17 cellular contexts compared by ENCODE assay signal in the genomic region with DNA sequence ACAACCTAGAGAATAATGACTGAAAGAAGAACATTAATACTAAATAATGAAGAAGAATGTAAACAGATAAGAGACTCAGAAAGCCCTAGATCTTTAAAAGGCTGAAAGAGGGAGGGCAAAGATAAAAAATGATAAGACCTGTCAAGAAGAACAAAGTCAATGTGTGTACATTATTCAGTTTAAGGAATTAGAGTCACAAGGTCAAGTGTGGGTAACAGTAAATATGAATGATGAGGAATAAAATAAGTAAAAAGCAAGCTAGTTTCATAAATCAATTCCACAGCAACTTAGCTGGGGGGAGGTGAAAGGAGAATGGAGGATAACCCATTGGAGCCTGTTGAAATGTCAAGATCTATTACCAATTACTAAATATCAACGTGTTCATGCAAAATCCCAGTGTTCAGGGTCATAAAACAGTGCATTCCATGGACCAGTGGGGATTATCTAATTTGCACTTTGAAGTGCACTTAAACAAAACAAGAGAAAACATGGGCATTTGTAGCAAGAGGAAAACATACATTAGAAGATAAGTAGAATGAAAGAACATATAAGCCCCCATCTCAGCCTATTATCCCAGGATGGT.
DNase-seq lines count a peak whose midpoint lies in the region; ATAC-seq, FAIRE-seq and TF ChIP-seq lines count a peak whose summit lies in the region.
"Had no signal": no experiment of that assay in that cellular context is flagged by ENCODE, and none has a peak within 500 bp of the region (broad histone marks: within the 10 kb centered on the region; RNA-seq: fewer than 3 reads in every experiment).

No MANE protein-coding gene starts in this region.

- H3K27ac ChIP-seq in ACC112 (ENCODE audit: low read depth, low read length) (peak overlapping the region; percentile 34; the same call in 1 of the 2 replicates), PC-3 (ENCODE audit: low read length) (peak overlapping the region; percentile 33), osteoblast (ENCODE audit: low read depth, low read length) (peak overlapping the region; percentile 13), MM.1S (ENCODE audit: low read length) (no peak overlapping the region)
- H3K27ac ChIP-seq: HL-60, PC-9, SK-N-MC had no signal

- H3K4me1 ChIP-seq in ACC112 (ENCODE audit: control insufficient read depth, insufficient read depth, low read length, unreplicated experiment) (peaks cover 48% of the 10 kb centered on the region), PC-3 (ENCODE audit: insufficient read depth, low read length) (peaks cover 13% of the 10 kb centered on the region), osteoblast (ENCODE audit: insufficient read depth, low read length) (peaks cover 16% of the 10 kb centered on the region), MM.1S (ENCODE audit: low read length) (no peaks in the 10 kb centered on the region)

- POLR2A ChIA-PET in PC-3 (lab: Charles Lee; ENCODE audit: unreplicated experiment): no interaction called here

- H2AFZ ChIP-seq in ACC112 (ENCODE audit: low read length, unreplicated experiment) (no peak overlapping the region), PC-3 (ENCODE audit: low read length) (no peak overlapping the region), osteoblast (ENCODE audit: low read length) (no peak overlapping the region), MM.1S (ENCODE audit: low read length) (no peak overlapping the region)
- H2AFZ ChIP-seq: PC-9 had no signal

- H3K36me3 ChIP-seq in ACC112 (ENCODE audit: insufficient read depth, low read length): no peaks in the 10 kb centered on the region
- H3K36me3 ChIP-seq in PC-3 (ENCODE audit: low read depth, low read length): no peaks in the 10 kb centered on the region
- no peaks in the 10 kb centered on the region for H3K36me3 ChIP-seq in osteoblast (ENCODE audit: insufficient read depth, low read length)
- no peaks in the 10 kb centered on the region for H3K36me3 ChIP-seq in MM.1S (replicated peaks; ENCODE audit: insufficient read depth, low read length)

- no peak overlapping the region for H3K9ac ChIP-seq in PC-3 (ENCODE audit: low read length)
- H3K9ac ChIP-seq in MM.1S (ENCODE audit: low read length): no peak overlapping the region

- H3K4me3 ChIP-seq in ACC112 (ENCODE audit: low read depth, low read length): no peak overlapping the region
- no peak overlapping the region for H3K4me3 ChIP-seq in PC-3 (ENCODE audit: low read length)
- H3K4me3 ChIP-seq in fibroblast of mammary gland (ENCODE audit: control insufficient read depth, low read depth, low read length): no peak overlapping the region
- no peak overlapping the region for H3K4me3 ChIP-seq in osteoblast (ENCODE audit: insufficient read depth, low read length)
- no peak overlapping the region for H3K4me3 ChIP-seq in MM.1S (ENCODE audit: low read length)
- H3K4me3 ChIP-seq: PC-9, SK-N-MC had no signal

- H3F3A ChIP-seq in PC-3 (ENCODE audit: low read length, unreplicated experiment): no peaks in the 10 kb centered on the region
- H3F3A ChIP-seq in MM.1S (ENCODE audit: insufficient read depth, low read length): no peaks in the 10 kb centered on the region

- TF ChIP-seq CTCF in PC-3 (conservative IDR thresholded peaks at IDR 0.05; ENCODE audit: low read depth, low read length) (no peak), fibroblast of mammary gland (conservative IDR thresholded peaks at IDR 0.05; ENCODE audit: control insufficient read depth, insufficient read depth, low read depth, low read length) (no peak), osteoblast (IDR thresholded peaks at IDR 0.05; ENCODE audit: extremely low read depth, low read depth, low read length) (no peak), MM.1S (IDR thresholded peaks at IDR 0.05; ENCODE audit: low read length) (no peak)

- no peaks in the 10 kb centered on the region for H4K20me1 ChIP-seq in PC-3 (ENCODE audit: low read length)
- H4K20me1 ChIP-seq in osteoblast (ENCODE audit: insufficient read depth, low read length): no peaks in the 10 kb centered on the region
- H4K20me1 ChIP-seq in MM.1S (ENCODE audit: insufficient read depth, low read length): no peaks in the 10 kb centered on the region

- CTCF ChIA-PET in PC-3 (lab: Charles Lee): no interaction called here

- no peak for FAIRE-seq in RCC 7860 (lab: Jason Lieb, UNC)

- ATAC-seq in PC-3 (no peak), HG03469 (IDR thresholded peaks at IDR 0.05; ENCODE audit: unreplicated experiment) (no peak)

- intact Hi-C loops in PC-3 (cut with micrococcal nuclease): no loop called here

- DNase-seq in PC-3 (no peak), fibroblast of mammary gland (ENCODE audit: low read depth) (peak; percentile 59), osteoblast (ENCODE audit: insufficient read length, low spot score, missing footprints) (no peak), RCC 7860 (ENCODE audit: low spot score) (no peak), DMS 273 treated with DMSO at 0.1 percent for 48 hours (lab: John Stamatoyannopoulos, UW) (no peak), MM.1S (no peak)
- DNase-seq: AML-193, MV-4-11, NCI-H1417 treated with DMSO at 0.1 percent for 48 hours, NCI-H1930, NCI-H510A, NCI-H774 had no signal

- H3K9me3 ChIP-seq in PC-3 (ENCODE audit: low read length) (no peaks in the 10 kb centered on the region), osteoblast (ENCODE audit: low read depth, low read length) (no peaks in the 10 kb centered on the region), MM.1S (replicated peaks; ENCODE audit: insufficient read depth, low read length) (no peaks in the 10 kb centered on the region)

- H3K79me2 ChIP-seq in ACC112 (ENCODE audit: control insufficient read depth, insufficient read depth, low read length, unreplicated experiment) (no peaks in the 10 kb centered on the region), PC-3 (ENCODE audit: low read length) (no peaks in the 10 kb centered on the region), osteoblast (ENCODE audit: insufficient read depth, low read length) (no peaks in the 10 kb centered on the region), MM.1S (ENCODE audit: low read length) (no peaks in the 10 kb centered on the region)

- H3K9me2 ChIP-seq in PC-3 (replicated peaks; ENCODE audit: low read length) (no peaks in the 10 kb centered on the region), MM.1S (replicated peaks; ENCODE audit: insufficient read depth, low read length) (no peaks in the 10 kb centered on the region)

- BruUV-seq in PC-3 (replicated peaks; lab: Mats Ljungman, UMichigan): no TSS peak

- H3K4me2 ChIP-seq in PC-3 (ENCODE audit: low read length) (peak overlapping the region; percentile 22; the same call in 1 of the 2 replicates), osteoblast (ENCODE audit: insufficient read depth, low read length) (peak overlapping the region; percentile 16), MM.1S (ENCODE audit: low read depth, low read length) (no peak overlapping the region)
- H3K4me2 ChIP-seq: PC-9 had no signal

- no peaks in the 10 kb centered on the region for H3K27me3 ChIP-seq in ACC112 (ENCODE audit: insufficient read depth, low read length)
- H3K27me3 ChIP-seq in PC-3 (ENCODE audit: low read length): no peaks in the 10 kb centered on the region
- H3K27me3 ChIP-seq in osteoblast (ENCODE audit: insufficient read depth, low read length): no peaks in the 10 kb centered on the region
- H3K27me3 ChIP-seq in MM.1S (replicated peaks; ENCODE audit: insufficient read depth, low read length): no peaks in the 10 kb centered on the region
